ENCODE assay signal across 11 cellular contexts in the genomic region with DNA sequence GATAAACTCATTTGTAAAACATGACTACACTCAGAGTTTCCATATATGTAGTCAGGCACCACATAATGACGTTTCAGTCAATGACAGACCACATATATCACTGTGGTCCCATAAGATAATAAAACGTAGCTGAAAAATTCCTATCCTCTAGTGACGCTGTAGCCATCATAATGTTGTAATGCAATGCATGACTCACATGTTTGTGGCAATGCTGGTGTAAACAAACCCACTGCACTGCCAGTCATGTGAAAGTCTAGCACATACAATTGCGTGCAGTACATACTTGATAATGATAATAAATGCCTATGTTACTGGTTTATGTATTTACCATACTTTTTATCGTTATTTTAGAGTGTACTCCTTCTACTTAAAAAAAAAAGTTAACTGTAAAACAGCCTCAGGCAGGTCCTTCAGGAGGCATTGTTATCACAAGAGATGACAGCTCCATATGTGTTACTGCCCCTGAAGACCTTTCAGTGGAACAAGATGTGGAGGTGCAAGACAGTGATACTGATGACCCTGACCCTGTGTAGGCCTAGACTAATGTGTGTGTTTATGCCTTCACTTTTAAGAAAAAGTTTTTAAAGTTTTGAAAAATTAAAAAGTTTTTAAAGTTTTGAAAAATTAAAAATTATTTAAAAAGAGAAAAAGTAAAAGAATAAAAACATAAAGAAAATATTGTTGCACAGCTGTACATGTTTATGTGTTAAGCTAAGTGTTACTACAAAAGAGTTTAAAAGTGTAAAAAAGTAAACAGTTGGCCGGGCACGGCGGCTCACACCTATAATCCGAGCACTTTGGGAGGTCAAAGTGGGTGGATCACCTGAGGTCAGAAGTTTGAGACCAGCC.
DNase-seq lines count a peak whose midpoint lies in the region; ATAC-seq lines count a peak whose summit lies in the region.
"Had no signal": no experiment of that assay in that cellular context is flagged by ENCODE, and none has a peak within 500 bp of the region (broad histone marks: within the 10 kb centered on the region; RNA-seq: fewer than 3 reads in every experiment).

No MANE protein-coding gene starts in this region.

- no peak for DNase-seq in activated CD4-positive, CD25-positive, alpha-beta regulatory T cell (lab: John Stamatoyannopoulos, UW)
- DNase-seq in T-helper 9 cell (peak; percentile 32), NCI-H345 treated with DMSO at 0.1 percent for 48 hours (lab: John Stamatoyannopoulos, UW; ENCODE audit: unreplicated experiment) (no peak), NOMO-1 (lab: John Stamatoyannopoulos, UW; ENCODE audit: unreplicated experiment in 2 of 2) (no peak)
- peak; percentile 61 to 66 (median 64) for DNase-seq in effector memory CD4-positive, alpha-beta T cell
- peak; percentile 50 for DNase-seq in stimulated activated CD8-positive, alpha-beta memory T cell treated with anti-CD3 and anti-CD28 coated beads, Interleukin-4, amount 100 ng/mL, for 48 hours
- DNase-seq: ACHN, NCI-H2029 treated with DMSO at 0.1 percent for 48 hours, pancreas had no signal

- H3K36me3 ChIP-seq in effector memory CD4-positive, alpha-beta T cell (ENCODE audit: control insufficient read depth, insufficient read depth, low read length): no peaks in the 10 kb centered on the region
- H3K36me3 ChIP-seq: pancreas had no signal

- peak overlapping the region; percentile 79 for H3K27ac ChIP-seq in effector memory CD4-positive, alpha-beta T cell (ENCODE audit: insufficient read depth, low read length, poor library complexity, severe bottlenecking)
- H3K27ac ChIP-seq: pancreas had no signal

- H3K4me3 ChIP-seq in effector memory CD4-positive, alpha-beta T cell (ENCODE audit: insufficient read depth, low read depth, low read length, poor library complexity, severe bottlenecking): no peak overlapping the region
- H3K4me3 ChIP-seq: pancreas had no signal

- peak; percentile 90 to 91 for ATAC-seq in activated CD4-positive, CD25-positive, alpha-beta regulatory T cell treated with anti-CD3 and anti-CD28 coated beads, Interleukin-2, amount 50 U/mL, for 24 hours
- ATAC-seq in HG03045 (IDR thresholded peaks at IDR 0.05; ENCODE audit: unreplicated experiment): no peak

- no peaks in the 10 kb centered on the region for H3K27me3 ChIP-seq in effector memory CD4-positive, alpha-beta T cell (replicated peaks; ENCODE audit: control insufficient read depth, insufficient read depth, low read length, poor library complexity, severe bottlenecking)
- H3K27me3 ChIP-seq: pancreas had no signal

- H3K9me3 ChIP-seq in effector memory CD4-positive, alpha-beta T cell (ENCODE audit: control insufficient read depth, low read length): no peaks in the 10 kb centered on the region
- H3K9me3 ChIP-seq: pancreas had no signal

- H3K4me1 ChIP-seq in effector memory CD4-positive, alpha-beta T cell (ENCODE audit: control insufficient read depth, insufficient read depth, low read length, poor library complexity, severe bottlenecking): peaks cover 26% of the 10 kb centered on the region
- H3K4me1 ChIP-seq: pancreas had no signal

Comparison
In these comparisons a context has a peak if more than half of its experiments do, and no peak if none do; other contexts are left out.
1. DNase-seq: peak in T-helper 9 cell (single experiment), effector memory CD4-positive, alpha-beta T cell (3 of 3) and stimulated activated CD8-positive, alpha-beta memory T cell treated with anti-CD3 and anti-CD28 coated beads, Interleukin-4, amount 100 ng/mL, for 48 hours (single experiment); none in activated CD4-positive, CD25-positive, alpha-beta regulatory T cell (0 of 4), NCI-H345 treated with DMSO at 0.1 percent for 48 hours (single experiment) and NOMO-1 (0 of 2).